ENCODE assay signal across 26 cellular contexts in the genomic region with DNA sequence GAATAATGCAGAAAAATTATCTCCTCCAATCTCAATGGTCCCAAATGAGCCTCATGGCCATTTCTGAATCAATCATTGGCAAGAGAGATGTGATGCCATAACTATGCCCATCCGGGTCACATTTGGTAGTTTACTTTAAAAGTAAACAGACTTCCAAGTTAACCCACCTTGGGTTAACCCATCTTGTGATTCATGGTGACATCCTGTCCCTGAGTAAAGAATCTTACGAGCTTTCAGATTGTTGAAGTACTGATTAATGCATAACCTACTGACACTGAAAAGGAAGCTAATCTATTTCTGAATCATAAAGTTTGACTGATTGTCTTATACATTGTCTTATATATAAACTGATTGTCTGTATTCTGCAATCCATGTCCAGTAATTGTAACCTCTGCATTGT.
"Had no signal": no experiment of that assay in that cellular context is flagged by ENCODE, and none has a peak within 500 bp of the region (broad histone marks: within the 10 kb centered on the region; RNA-seq: fewer than 3 reads in every experiment).

No MANE protein-coding gene starts in this region.

- H3K36me3 ChIP-seq: colonic mucosa, esophagus muscularis mucosa, lower lobe of right lung, ovary, sigmoid colon, spleen, tibial artery had no signal

- DNase-seq: colonic mucosa; effector CD8-positive, alpha-beta T cell; endodermal cell; foreskin melanocyte; hypothalamus; immature natural killer cell; islet precursor cell; kidney glomerular epithelial cell; left ventricle myocardium superior; lower lobe of right lung; naive thymus-derived CD8-positive, alpha-beta T cell; nephron progenitor cell; nucleus accumbens; ovary; posterior cingulate gyrus; psoas muscle; right cardiac atrium; sigmoid colon; spleen; stimulated activated CD4-positive, alpha-beta T cell treated with anti-CD3 and anti-CD28 coated beads, Interleukin-4, amount 100 ng/mL, for 4 hours; stimulated activated naive CD8-positive, alpha-beta T cell treated with anti-CD3 and anti-CD28 coated beads, Interleukin-15, Interleukin-2, amounts not matched to agents 100 U/mL and 50 U/mL, for 24 hours; substantia nigra; testis; tibial artery had no signal

- H3K27me3 ChIP-seq: colonic mucosa, esophagus muscularis mucosa, ovary, sigmoid colon, spleen, testis, tibial artery had no signal

- H3K4me3 ChIP-seq: colonic mucosa, esophagus muscularis mucosa, lower lobe of right lung, ovary, psoas muscle, sigmoid colon, spleen, testis, tibial artery had no signal

- ATAC-seq: left ventricle myocardium superior; lower lobe of right lung; naive thymus-derived CD8-positive, alpha-beta T cell; psoas muscle; right cardiac atrium; stimulated activated memory B cell treated with anti-CD40 and anti-IgM and Interleukin-4, amounts not matched to agents 10 μg/mL and 1 μg/mL and 100 μg/mL, for 72 hours; stimulated activated naive CD8-positive, alpha-beta T cell treated with anti-CD3 and anti-CD28 coated beads, Interleukin-15, Interleukin-2, amounts not matched to agents 100 U/mL and 50 U/mL, for 24 hours had no signal
